In genomic region chr2:200377774-200378336, GRCh38 we compare ENCODE assay signal across 9 cellular contexts.
DNase-seq lines count a peak whose midpoint lies in the region; ATAC-seq lines count a peak whose summit lies in the region.
"Had no signal": no experiment of that assay in that cellular context is flagged by ENCODE, and none has a peak within 500 bp of the region (broad histone marks: within the 10 kb centered on the region; RNA-seq: fewer than 3 reads in every experiment).

No MANE protein-coding gene starts in this region.

- H3K27ac ChIP-seq in caudate nucleus (ENCODE audit: low read depth, low read length): peak overlapping the region; percentile 39
- no peak overlapping the region for H3K27ac ChIP-seq in mesendoderm (ENCODE audit: low read depth, low read length)
- H3K27ac ChIP-seq in urinary bladder (ENCODE audit: low read depth): peak overlapping the region; percentile 80
- H3K27ac ChIP-seq: foreskin keratinocyte had no signal

- no peak overlapping the region for H4K8ac ChIP-seq in mesendoderm (ENCODE audit: low read depth, low read length)

- H2AK5ac ChIP-seq in mesendoderm (ENCODE audit: low read length): no peak overlapping the region

- peaks cover 62% of the 10 kb centered on the region for H3K4me1 Mint-ChIP-seq in activated naive CD8-positive, alpha-beta T cell (ENCODE audit: low read depth)
- peaks cover 56% of the 10 kb centered on the region for H3K4me1 Mint-ChIP-seq in activated naive CD8-positive, alpha-beta T cell treated with anti-CD3 and anti-CD28 coated beads, Interleukin-2, amount 50 U/mL, for 24 hours

- no peaks in the 10 kb centered on the region for H3K9me3 Mint-ChIP-seq in activated naive CD8-positive, alpha-beta T cell (ENCODE audit: low read depth)
- no peaks in the 10 kb centered on the region for H3K9me3 Mint-ChIP-seq in activated naive CD8-positive, alpha-beta T cell treated with anti-CD3 and anti-CD28 coated beads, Interleukin-2, amount 50 U/mL, for 24 hours

- H2BK5ac ChIP-seq in mesendoderm (ENCODE audit: low read length): no peak overlapping the region

- peaks cover 63% of the 10 kb centered on the region for H3K79me2 ChIP-seq in mesendoderm (ENCODE audit: control insufficient read depth, insufficient read depth, low read length)

- no peak overlapping the region for H2BK15ac ChIP-seq in mesendoderm (replicated peaks; ENCODE audit: low read depth)

- H3K36me3 ChIP-seq in mesendoderm (ENCODE audit: control insufficient read depth, insufficient read depth, low read length) (no peaks in the 10 kb centered on the region), urinary bladder (ENCODE audit: insufficient read depth) (no peaks in the 10 kb centered on the region)

- no peak overlapping the region for H3K4me2 ChIP-seq in mesendoderm (ENCODE audit: low read length)

- H3K27me3 Mint-ChIP-seq in activated naive CD8-positive, alpha-beta T cell: no peaks in the 10 kb centered on the region
- no peaks in the 10 kb centered on the region for H3K27me3 Mint-ChIP-seq in activated naive CD8-positive, alpha-beta T cell treated with anti-CD3 and anti-CD28 coated beads, Interleukin-2, amount 50 U/mL, for 24 hours

- DNase-seq in activated naive CD8-positive, alpha-beta T cell treated with anti-CD3 and anti-CD28 coated beads, Interleukin-2, amount 50 U/mL, for 24 hours: no peak
- DNase-seq in caudate nucleus (lab: John Stamatoyannopoulos, UW) (no peak), mesendoderm (peak; percentile 60), inferior parietal cortex (ENCODE audit: extremely low spot score) (no peak)
- DNase-seq: foreskin keratinocyte had no signal

- no peaks in the 10 kb centered on the region for H3K27me3 ChIP-seq in mesendoderm (ENCODE audit: insufficient read depth, low read length, poor library complexity)
- H3K27me3 ChIP-seq: foreskin keratinocyte had no signal

- peaks cover 9% of the 10 kb centered on the region for H3K79me1 ChIP-seq in mesendoderm (ENCODE audit: low read length)

- H3K27ac Mint-ChIP-seq in activated naive CD8-positive, alpha-beta T cell: peak overlapping the region; percentile 2
- no peak overlapping the region for H3K27ac Mint-ChIP-seq in activated naive CD8-positive, alpha-beta T cell treated with anti-CD3 and anti-CD28 coated beads, Interleukin-2, amount 50 U/mL, for 24 hours

- H3K4me1 ChIP-seq in mesendoderm (ENCODE audit: control insufficient read depth, low read depth, low read length) (peaks cover 35% of the 10 kb centered on the region), urinary bladder (ENCODE audit: insufficient read depth) (no peaks in the 10 kb centered on the region)

- no peak overlapping the region for H3K4me3 Mint-ChIP-seq in activated naive CD8-positive, alpha-beta T cell
- H3K4me3 Mint-ChIP-seq in activated naive CD8-positive, alpha-beta T cell treated with anti-CD3 and anti-CD28 coated beads, Interleukin-2, amount 50 U/mL, for 24 hours: no peak overlapping the region

- H3K56ac ChIP-seq in mesendoderm (ENCODE audit: low read length): no peak overlapping the region

- H3K9ac ChIP-seq in mesendoderm (ENCODE audit: low read length): no peak overlapping the region

- WGBS in mesendoderm (ENCODE audit: extremely low coverage, insufficient coverage, low lambda C conversion rate): no CpG with 5 or more reads among the region's 4 CpGs
- 78% methylated on average over 4 of the region's 4 CpGs for WGBS in urinary bladder

- H3K36me3 Mint-ChIP-seq in activated naive CD8-positive, alpha-beta T cell: peaks cover 5% of the 10 kb centered on the region
- no peaks in the 10 kb centered on the region for H3K36me3 Mint-ChIP-seq in activated naive CD8-positive, alpha-beta T cell treated with anti-CD3 and anti-CD28 coated beads, Interleukin-2, amount 50 U/mL, for 24 hours (ENCODE audit: low read depth)

- no peak overlapping the region for H2BK120ac ChIP-seq in mesendoderm (ENCODE audit: low read depth, low read length)

- no peak overlapping the region for H4K5ac ChIP-seq in mesendoderm (ENCODE audit: low read length)

- H3K23ac ChIP-seq in mesendoderm (ENCODE audit: low read length): no peak overlapping the region

- no peak overlapping the region for H3K4ac ChIP-seq in mesendoderm (ENCODE audit: low read depth, low read length)

- no peak for ATAC-seq in activated naive CD8-positive, alpha-beta T cell treated with anti-CD3 and anti-CD28 coated beads, Interleukin-2, amount 50 U/mL, for 24 hours
- ATAC-seq in HG03108 (IDR thresholded peaks at IDR 0.05; ENCODE audit: unreplicated experiment) (no peak), GM21367 (IDR thresholded peaks at IDR 0.05; ENCODE audit: unreplicated experiment) (no peak)
- ATAC-seq: foreskin keratinocyte had no signal

- H3K4me3 ChIP-seq in mesendoderm (ENCODE audit: low read length) (no peak overlapping the region), urinary bladder (ENCODE audit: low read depth, low read length) (no peak overlapping the region)

- peak overlapping the region; percentile 76 for H3K18ac ChIP-seq in mesendoderm (ENCODE audit: low read length)
